ENCODE assay signal across 8 cellular contexts in genomic region chr12:55736780-55737580, GRCh38. TPM values are rescaled to one million over a fixed set of nuclear protein-coding genes. Genes with fewer than 3 reads are reported as not detected.
A peak's percentile ranks its signal among the peaks of the same experiment; 100 is the strongest.
DNase-seq lines count a peak whose midpoint lies in the region; ATAC-seq and TF ChIP-seq lines count a peak whose summit lies in the region.

No MANE protein-coding gene starts in this region.

- no peak for DNase-seq in GM06990 (ENCODE audit: extremely low read depth, insufficient read length)
- peak; percentile 60 for DNase-seq in HK-2 (ENCODE audit: unreplicated experiment)
- DNase-seq in NCI-H774 (lab: John Stamatoyannopoulos, UW) = peak; percentile 70
- peak; percentile 69 for DNase-seq in activated T-cell treated with anti-CD3 and anti-CD28 coated beads, Interleukin-2, amount 50 U/mL, for 1 hour
- peak; percentile 72 for DNase-seq in fibroblast of peridontal ligament (ENCODE audit: extremely low read depth)
- DNase-seq in naive thymus-derived CD4-positive, alpha-beta T cell = peak in 8 of 9 donors; percentile 39 to 60 (median 42)
- DNase-seq in upper lobe of left lung = peak in 1 of 2 donors; percentile 88

- H3K27me3 ChIP-seq in GM06990 (replicated peaks; ENCODE audit: control insufficient read depth, insufficient read depth, low read length) (no peaks in the 10 kb centered on the region), upper lobe of left lung (no peaks in the 10 kb centered on the region)
- H3K27me3 ChIP-seq in naive thymus-derived CD4-positive, alpha-beta T cell (ENCODE audit: control insufficient read depth in 2 of 2, insufficient read depth in 2 of 2, low read length in 2 of 2) = no peaks in the 10 kb centered on the region

- H3K27me3 Mint-ChIP-seq in naive thymus-derived CD4-positive, alpha-beta T cell = peaks cover 0 to 3% (median 0%) of the 10 kb centered on the region in 5 donors

- 18 to 30% methylated on average over 4 to 6 of the region's 6 CpGs for WGBS in upper lobe of left lung, 2 donors

- H3K27ac ChIP-seq in naive thymus-derived CD4-positive, alpha-beta T cell (ENCODE audit: low read depth, low read length) = peak overlapping the region; percentile 76
- peak overlapping the region in 1 of 4 donors; percentile 77 for H3K27ac ChIP-seq in upper lobe of left lung

- H3K4me3 Mint-ChIP-seq in naive thymus-derived CD4-positive, alpha-beta T cell = peak overlapping the region; percentile 37 to 94 (median 82)

- no peaks in the 10 kb centered on the region for H3K36me3 Mint-ChIP-seq in naive thymus-derived CD4-positive, alpha-beta T cell

- H3K27ac Mint-ChIP-seq in naive thymus-derived CD4-positive, alpha-beta T cell = peak overlapping the region; percentile 66 to 96 (median 92)

- H3K36me3 ChIP-seq in GM06990 (ENCODE audit: control insufficient read depth, insufficient read depth, low read length) (no peaks in the 10 kb centered on the region), upper lobe of left lung (no peaks in the 10 kb centered on the region)
- H3K36me3 ChIP-seq in naive thymus-derived CD4-positive, alpha-beta T cell (ENCODE audit: control insufficient read depth in 2 of 3, insufficient read depth in 3 of 3, low read length in 3 of 3) = no peaks in the 10 kb centered on the region

- peak; percentile 64 for ATAC-seq in naive thymus-derived CD4-positive, alpha-beta T cell
- ATAC-seq in upper lobe of left lung (ENCODE audit: low FRiP score in 2 of 2) (peak; percentile 78 to 87), HG02884 (IDR thresholded peaks at IDR 0.05; ENCODE audit: unreplicated experiment) (no peak)

- H3K4me3 ChIP-seq in GM06990 (replicated peaks; ENCODE audit: low read depth, low read length) = no peak overlapping the region
- H3K4me3 ChIP-seq in naive thymus-derived CD4-positive, alpha-beta T cell (ENCODE audit: low read length) = no peak overlapping the region
- no peak overlapping the region for H3K4me3 ChIP-seq in upper lobe of left lung

- peaks cover 10 to 15% of the 10 kb centered on the region in 2 donors for H3K4me1 ChIP-seq in naive thymus-derived CD4-positive, alpha-beta T cell (ENCODE audit: control insufficient read depth in 2 of 2, insufficient read depth in 2 of 2, low read length in 2 of 2)
- peaks cover 14 to 20% (median 17%) of the 10 kb centered on the region in 4 donors for H3K4me1 ChIP-seq in upper lobe of left lung

- no peak for TF ChIP-seq POLR2A in upper lobe of left lung (IDR thresholded peaks at IDR 0.05)

- no peaks in the 10 kb centered on the region for H3K9me3 ChIP-seq in naive thymus-derived CD4-positive, alpha-beta T cell (ENCODE audit: control insufficient read depth in 2 of 3, low read length in 3 of 3)
- no peaks in the 10 kb centered on the region for H3K9me3 ChIP-seq in upper lobe of left lung

- POLR2A ChIA-PET in naive thymus-derived CD4-positive, alpha-beta T cell (lab: Charles Lee) = interaction anchor here (1.0 to 4.3 kb wide), 9 partner anchors 7 to 623 kb away, joined by 3 to 31 read pairs (median 17); partner anchors contain the start of genes BLOC1S1, CD63, DGKA and DNAJC14

- intact Hi-C loops in naive thymus-derived CD4-positive, alpha-beta T cell (cut with micrococcal nuclease) = loop anchor here (1.0 to 10.0 kb wide), 5 partner anchors 13 to 448 kb away; partner anchors contain the start of gene SMARCC2 (in 1 of the 2)

- TF ChIP-seq EP300 in upper lobe of left lung (IDR thresholded peaks at IDR 0.05) = no peak

- CTCF ChIA-PET in naive thymus-derived CD4-positive, alpha-beta T cell (lab: Charles Lee) = interaction anchor here (0.6 to 4.9 kb wide), 17 partner anchors 10 to 485 kb away, joined by 3 to 46 read pairs (median 6); partner anchors contain the start of genes BLOC1S1, DNAJC14, PYM1 and RDH5

- H3K4me1 Mint-ChIP-seq in naive thymus-derived CD4-positive, alpha-beta T cell = peaks cover 19 to 34% (median 22%) of the 10 kb centered on the region in 7 donors

- no peaks in the 10 kb centered on the region for H3K9me3 Mint-ChIP-seq in naive thymus-derived CD4-positive, alpha-beta T cell

- TF ChIP-seq CTCF in GM06990 (IDR thresholded peaks at IDR 0.05; ENCODE audit: insufficient read depth, low read length, poor library complexity, severe bottlenecking) (peak; percentile 89), upper lobe of left lung (IDR thresholded peaks at IDR 0.05) (peak; percentile 47 to 92 (median 86))

RNA-seq across cellular contexts. Expression of gene GDF11, which starts 5.9 kb away (rescaled TPM):
- 10 to 100 TPM in 3 of 5 experiments, 1 to 10 TPM in 2; 6.6 to 16.2 (median 12.0) TPM for total RNA-seq in naive thymus-derived CD4-positive, alpha-beta T cell
- under 1 TPM; 0.79 TPM for polyA plus RNA-seq in naive thymus-derived CD4-positive, alpha-beta T cell
- 1 to 10 TPM; 1.0 to 6.8 (median 2.3) TPM for total RNA-seq in upper lobe of left lung

RNA-seq across cellular contexts. Expression of gene CD63, which starts 8.2 kb away (rescaled TPM):
- total RNA-seq in naive thymus-derived CD4-positive, alpha-beta T cell = 100 to 1,000 TPM in 2 of 5 experiments, 10 to 100 TPM in 3; 43.2 to 216 (median 54.3) TPM
- polyA plus RNA-seq in naive thymus-derived CD4-positive, alpha-beta T cell = 10 to 100 TPM; 68.7 to 69.8 TPM
- 1,000 to 10,000 TPM in 3 of 6 donors, 100 to 1,000 TPM in 3; 399 to 1,448 (median 972) TPM for total RNA-seq in upper lobe of left lung

RNA-seq across cellular contexts. Expression of gene RDH5, which starts 16.8 kb away (rescaled TPM):
- 10 to 100 TPM; 14.6 to 24.9 (median 15.9) TPM for total RNA-seq in naive thymus-derived CD4-positive, alpha-beta T cell
- 1 to 10 TPM in 1 of 2 donors, under 1 TPM in 1; 0.67 to 1.3 TPM for polyA plus RNA-seq in naive thymus-derived CD4-positive, alpha-beta T cell
- total RNA-seq in upper lobe of left lung = 10 to 100 TPM in 1 of 6 donors, 1 to 10 TPM in 5; 3.8 to 37.7 (median 5.6) TPM

RNA-seq across cellular contexts. Expression of gene BLOC1S1, which starts 21.1 kb away (rescaled TPM):
- total RNA-seq in naive thymus-derived CD4-positive, alpha-beta T cell = 100 to 1,000 TPM in 1 of 5 experiments, 10 to 100 TPM in 4; 37.6 to 112 (median 71.5) TPM
- polyA plus RNA-seq in naive thymus-derived CD4-positive, alpha-beta T cell = 100 to 1,000 TPM in 1 of 2 donors, 10 to 100 TPM in 1; 83.5 to 102 TPM
- 100 to 1,000 TPM in 5 of 6 donors, 10 to 100 TPM in 1; 34.6 to 255 (median 139) TPM for total RNA-seq in upper lobe of left lung

RNA-seq across cellular contexts. Expression of gene ITGA7, which starts 29.3 kb away (rescaled TPM):
- total RNA-seq in naive thymus-derived CD4-positive, alpha-beta T cell = 1 to 10 TPM; 1.4 to 4.6 (median 3.6) TPM
- polyA plus RNA-seq in naive thymus-derived CD4-positive, alpha-beta T cell = not detected
- 10 to 100 TPM in 3 of 6 donors, 1 to 10 TPM in 3; 4.6 to 30.4 (median 9.0) TPM for total RNA-seq in upper lobe of left lung
